In genomic region chr9:131255731-131256197, GRCh38 we compare ENCODE assay signal across 9 cellular contexts. TPM values are rescaled to one million over a fixed set of nuclear protein-coding genes. Genes with fewer than 3 reads are reported as not detected.
DNase-seq lines count a peak whose midpoint lies in the region; ATAC-seq, FAIRE-seq and TF ChIP-seq lines count a peak whose summit lies in the region.
"Had no signal": no experiment of that assay in that cellular context is flagged by ENCODE, and none has a peak within 500 bp of the region (broad histone marks: within the 10 kb centered on the region; RNA-seq: fewer than 3 reads in every experiment).

No MANE protein-coding gene starts in this region.

- TF ChIP-seq CTCF in astrocyte (IDR thresholded peaks at IDR 0.05; ENCODE audit: insufficient read depth, low read depth, low read length) (no peak), GM13977 (IDR thresholded peaks at IDR 0.05; ENCODE audit: extremely low read depth, insufficient read depth, missing control alignments) (no peak)

- no peak for FAIRE-seq in astrocyte (lab: Jason Lieb, UNC)

- H3K36me3 Mint-ChIP-seq in stimulated activated naive CD8-positive, alpha-beta T cell treated with anti-CD3 and anti-CD28 coated beads, Interleukin-15, Interleukin-2, amounts not matched to agents 100 ng/mL and 50 ng/mL, for 24 hours (ENCODE audit: low read depth): peaks cover 12% of the 10 kb centered on the region
- peaks cover 3% of the 10 kb centered on the region for H3K36me3 Mint-ChIP-seq in astrocyte (ENCODE audit: low read depth, unreplicated experiment)

- H3K4me1 ChIP-seq in astrocyte (ENCODE audit: insufficient read depth, low read length) (peaks cover 10% of the 10 kb centered on the region), mucosa of rectum (ENCODE audit: control insufficient read depth in 2 of 2, insufficient read depth in 2 of 2, low read length in 2 of 2) (peaks cover 7 to 19% of the 10 kb centered on the region in 2 donors)

- H3K27me3 ChIP-seq in astrocyte (ENCODE audit: insufficient read depth, low read length) (no peaks in the 10 kb centered on the region), mucosa of rectum (ENCODE audit: control insufficient read depth in 2 of 2, insufficient read depth in 2 of 2, low read length in 2 of 2) (no peaks in the 10 kb centered on the region)

- H3K27ac ChIP-seq in astrocyte (ENCODE audit: low read depth, low read length) (no peak overlapping the region), mucosa of rectum (ENCODE audit: low read depth in 2 of 2, low read length in 2 of 2) (peak overlapping the region; percentile 69 to 87)

- H3K4me2 ChIP-seq in astrocyte (ENCODE audit: low read length): peak overlapping the region; percentile 71

- no peak overlapping the region for H3K9ac ChIP-seq in astrocyte (ENCODE audit: low read length)
- H3K9ac ChIP-seq in mucosa of rectum (ENCODE audit: low read depth in 1 of 2, low read length in 2 of 2): peak overlapping the region in 1 of 2 donors; percentile 70

- H3K27me3 Mint-ChIP-seq in stimulated activated naive CD8-positive, alpha-beta T cell treated with anti-CD3 and anti-CD28 coated beads, Interleukin-15, Interleukin-2, amounts not matched to agents 100 ng/mL and 50 ng/mL, for 24 hours: no peaks in the 10 kb centered on the region
- peaks cover 13% of the 10 kb centered on the region for H3K27me3 Mint-ChIP-seq in astrocyte (ENCODE audit: low read depth, unreplicated experiment)

- H3K79me2 ChIP-seq in astrocyte (ENCODE audit: insufficient read depth, low read length): no peaks in the 10 kb centered on the region

- no peaks in the 10 kb centered on the region for H3K9me3 Mint-ChIP-seq in stimulated activated naive CD8-positive, alpha-beta T cell treated with anti-CD3 and anti-CD28 coated beads, Interleukin-15, Interleukin-2, amounts not matched to agents 100 ng/mL and 50 ng/mL, for 24 hours
- peaks cover 2% of the 10 kb centered on the region for H3K9me3 Mint-ChIP-seq in astrocyte (ENCODE audit: unreplicated experiment)

- H3K4me3 ChIP-seq in astrocyte (ENCODE audit: insufficient read depth, low read depth, low read length) (no peak overlapping the region), mucosa of rectum (ENCODE audit: low read length in 2 of 2) (peak overlapping the region; percentile 12 to 59)

- H4K20me1 ChIP-seq in astrocyte (ENCODE audit: insufficient read depth, low read length): no peaks in the 10 kb centered on the region

- H3K27ac Mint-ChIP-seq in stimulated activated naive CD8-positive, alpha-beta T cell treated with anti-CD3 and anti-CD28 coated beads, Interleukin-15, Interleukin-2, amounts not matched to agents 100 ng/mL and 50 ng/mL, for 24 hours: peak overlapping the region; percentile 94
- H3K27ac Mint-ChIP-seq in astrocyte (ENCODE audit: unreplicated experiment): peak overlapping the region; percentile 64

- in situ Hi-C loops in GM13977 (cut with MboI; ENCODE audit: low pct_unique_long_range_greater_than_20kb, low sequenced_read_pairs, unreplicated experiment): no loop called here

- DNase-seq in stimulated activated naive CD8-positive, alpha-beta T cell treated with anti-CD3 and anti-CD28 coated beads, Interleukin-15, Interleukin-2, amounts not matched to agents 100 U/mL and 50 U/mL, for 24 hours: no peak
- no peak for DNase-seq in astrocyte (ENCODE audit: low read depth)
- no peak for DNase-seq in GM13977 (ENCODE audit: low spot score)
- no peak for DNase-seq in activated effector memory CD4-positive, alpha-beta T cell treated with anti-CD3 and anti-CD28 coated beads, Interleukin-2, amount 50 U/mL, for 16 hours
- DNase-seq: GOT3 had no signal

- no peak for ATAC-seq in stimulated activated naive CD8-positive, alpha-beta T cell treated with anti-CD3 and anti-CD28 coated beads, Interleukin-15, Interleukin-2, amounts not matched to agents 100 U/mL and 50 U/mL, for 24 hours
- ATAC-seq in HG02938 (IDR thresholded peaks at IDR 0.05; ENCODE audit: unreplicated experiment) (no peak), GM18511 (IDR thresholded peaks at IDR 0.05; ENCODE audit: unreplicated experiment) (no peak)

- peak overlapping the region; percentile 96 for H2AFZ ChIP-seq in astrocyte (ENCODE audit: low read depth, low read length)

- H3K4me3 Mint-ChIP-seq in stimulated activated naive CD8-positive, alpha-beta T cell treated with anti-CD3 and anti-CD28 coated beads, Interleukin-15, Interleukin-2, amounts not matched to agents 100 ng/mL and 50 ng/mL, for 24 hours: peak overlapping the region; percentile 85
- H3K4me3 Mint-ChIP-seq in astrocyte (ENCODE audit: unreplicated experiment): peak overlapping the region; percentile 22

- peaks cover 62% of the 10 kb centered on the region for H3K4me1 Mint-ChIP-seq in stimulated activated naive CD8-positive, alpha-beta T cell treated with anti-CD3 and anti-CD28 coated beads, Interleukin-15, Interleukin-2, amounts not matched to agents 100 ng/mL and 50 ng/mL, for 24 hours (ENCODE audit: low read depth)
- peaks cover 10% of the 10 kb centered on the region for H3K4me1 Mint-ChIP-seq in astrocyte (ENCODE audit: low read depth, unreplicated experiment)

- H3K9me3 ChIP-seq in astrocyte (ENCODE audit: insufficient read depth, low read depth, low read length) (no peaks in the 10 kb centered on the region), mucosa of rectum (ENCODE audit: control insufficient read depth in 2 of 2, low read length in 2 of 2) (no peaks in the 10 kb centered on the region)

- H3K36me3 ChIP-seq in astrocyte (ENCODE audit: insufficient read depth, low read length) (no peaks in the 10 kb centered on the region), mucosa of rectum (ENCODE audit: control insufficient read depth in 2 of 2, insufficient read depth in 2 of 2, low read length in 2 of 2) (peaks cover 3% of the 10 kb centered on the region in 2 donors)

RNA-seq across cellular contexts. Expression of gene FAM78A, which starts 20.5 kb away (rescaled TPM):
- 0.73 and 1.1 TPM in 2 replicates for total RNA-seq in astrocyte

RNA-seq across cellular contexts. Expression of gene PLPP7, which starts 33.8 kb away (rescaled TPM):
- total RNA-seq in astrocyte: 0.20 and 0.65 TPM in 2 replicates
